Comparison of ENCODE assay signal across 1 cellular context in genomic region chr6:40923326-40923725, GRCh38.
TF ChIP-seq lines count a peak whose summit lies in the region.

No MANE protein-coding gene starts in this region.

TF ChIP-seq in GM23338, 12 proteins besides CTCF, POLR2A, EP300 and RAD21:
- TF ChIP-seq REST (IDR thresholded peaks at IDR 0.05; ENCODE audit: unreplicated experiment) (no peak), EZH2 (IDR thresholded peaks at IDR 0.05; ENCODE audit: low read depth, unreplicated experiment) (no peak), NANOG (IDR thresholded peaks at IDR 0.05; ENCODE audit: borderline replicate concordance) (no peak), ETS1 (IDR thresholded peaks at IDR 0.05) (no peak), POLR2AphosphoS5 (IDR thresholded peaks at IDR 0.05; ENCODE audit: low read depth) (no peak), ZNF462 (CRISPR knock-in tag; IDR thresholded peaks at IDR 0.05) (no peak), CREB1 (CRISPR knock-in tag; IDR thresholded peaks at IDR 0.05; ENCODE audit: low read depth) (no peak), JUNB (IDR thresholded peaks at IDR 0.05; ENCODE audit: unreplicated experiment) (no peak), STAT1 (IDR thresholded peaks at IDR 0.05; ENCODE audit: unreplicated experiment) (no peak), ZNF331 (CRISPR knock-in tag; IDR thresholded peaks at IDR 0.05; ENCODE audit: low read depth) (no peak), EZH2phosphoT487 (IDR thresholded peaks at IDR 0.05; ENCODE audit: unreplicated experiment) (no peak), ZNF114 (CRISPR knock-in tag; IDR thresholded peaks at IDR 0.05) (no peak)
TF ChIP-seq in GM23338: peak in this region for 0.
